17 cellular contexts compared by ENCODE assay signal in the genomic region with DNA sequence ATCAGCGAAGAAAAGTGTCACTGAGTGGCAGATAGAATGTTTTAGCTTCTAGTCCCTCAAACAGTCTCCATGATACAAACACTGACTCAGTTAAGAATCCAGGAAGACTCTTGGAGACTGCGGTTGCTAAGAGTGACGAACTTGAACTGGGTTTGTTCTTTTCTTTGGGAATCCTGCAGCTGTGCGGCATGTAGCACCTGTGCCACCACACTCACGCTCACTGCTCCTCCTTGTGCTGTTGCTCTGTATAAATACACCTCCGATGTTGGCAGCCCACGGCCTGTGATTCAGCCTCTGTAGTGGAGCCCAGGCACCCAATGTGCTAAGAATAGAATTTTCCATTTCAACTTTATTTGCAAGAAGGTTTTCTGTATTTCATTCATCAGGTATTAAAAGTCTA. TPM values are rescaled to one million over a fixed set of nuclear protein-coding genes. Genes with fewer than 3 reads are reported as not detected.
DNase-seq lines count a peak whose midpoint lies in the region; ATAC-seq, FAIRE-seq and TF ChIP-seq lines count a peak whose summit lies in the region.
"Had no signal": no experiment of that assay in that cellular context is flagged by ENCODE, and none has a peak within 500 bp of the region (broad histone marks: within the 10 kb centered on the region; RNA-seq: fewer than 3 reads in every experiment).

No MANE protein-coding gene starts in this region.

- no peaks in the 10 kb centered on the region for H3K79me2 ChIP-seq in K562 (ENCODE audit: control insufficient read depth, insufficient read depth, low read length)

- no peak for FAIRE-seq in K562 (lab: Jason Lieb, UNC)
- FAIRE-seq: D721Med had no signal

- peaks cover 39% of the 10 kb centered on the region for H3K4me1 Mint-ChIP-seq in stimulated activated naive CD8-positive, alpha-beta T cell treated with anti-CD3 and anti-CD28 coated beads, Interleukin-15, amount 100 ng/mL, for 72 hours

- CTCF ChIA-PET in K562 (lab: Yijun Ruan, JAX; ENCODE audit: low intra/inter-chr PET ratio) = no interaction called here

- H3K4me1 ChIP-seq in K562 (replicated peaks in 1 of 2; ENCODE audit: control insufficient read depth in 2 of 2, insufficient read depth in 2 of 2, low read length in 2 of 2) = peaks cover 0 to 4% of the 10 kb centered on the region in 2 experiments; a peak in 4 of 5 replicates

- ATAC-seq in stimulated activated naive CD8-positive, alpha-beta T cell treated with anti-CD3 and anti-CD28 coated beads, Interleukin-15, Interleukin-2, amounts not matched to agents 100 U/mL and 50 U/mL, for 24 hours = peak; percentile 39
- no peak for ATAC-seq in stimulated activated naive CD8-positive, alpha-beta T cell treated with anti-CD3 and anti-CD28 coated beads, Interleukin-15, amount 100 ng/mL, for 72 hours
- no peak for ATAC-seq in K562
- no peak for ATAC-seq in HG03175 (IDR thresholded peaks at IDR 0.05; ENCODE audit: unreplicated experiment)

- no peak overlapping the region for H3K4me3 Mint-ChIP-seq in stimulated activated naive CD8-positive, alpha-beta T cell treated with anti-CD3 and anti-CD28 coated beads, Interleukin-15, amount 100 ng/mL, for 72 hours
- H3K4me3 Mint-ChIP-seq: activated CD4-positive, alpha-beta memory T cell treated with anti-CD3 and anti-CD28 coated beads for 36 hours had no signal

- H4K20me1 ChIP-seq in K562 (replicated peaks; ENCODE audit: control insufficient read depth, insufficient read depth, low read length) = no peaks in the 10 kb centered on the region

- no peak overlapping the region; the same call in 1 of the 2 replicates for H3K4me2 ChIP-seq in K562 (ENCODE audit: insufficient read depth, low read length)

- TF ChIP-seq CTCF in K562 (IDR thresholded peaks at IDR 0.05 in 2 of 3, conservative IDR thresholded peaks at IDR 0.05 in 1 of 3; ENCODE audit: insufficient read depth in 2 of 3, low read depth in 1 of 3, low read length in 3 of 3) = no peak

- POLR2A ChIA-PET in K562 (lab: Yijun Ruan, JAX) = interaction anchor here (0.9 to 1.9 kb wide), 3 partner anchors 13 to 66 kb away, joined by 3 to 5 read pairs (median 3); no protein-coding TSS in a partner anchor

- H3K27me3 Mint-ChIP-seq in stimulated activated naive CD8-positive, alpha-beta T cell treated with anti-CD3 and anti-CD28 coated beads, Interleukin-15, amount 100 ng/mL, for 72 hours = peaks cover 57% of the 10 kb centered on the region

- no peak overlapping the region for H3K27ac Mint-ChIP-seq in stimulated activated naive CD8-positive, alpha-beta T cell treated with anti-CD3 and anti-CD28 coated beads, Interleukin-15, amount 100 ng/mL, for 72 hours
- H3K27ac Mint-ChIP-seq: activated CD4-positive, alpha-beta memory T cell treated with anti-CD3 and anti-CD28 coated beads for 36 hours had no signal

- no peak for TF ChIP-seq RAD21 in K562 (CRISPR knock-in tag; conservative IDR thresholded peaks at IDR 0.05 in 1 of 2, IDR thresholded peaks at IDR 0.05 in 1 of 2)

- no peak for TF ChIP-seq EP300 in K562 (IDR thresholded peaks at IDR 0.05; ENCODE audit: low read length)

- H3K4me3 ChIP-seq in K562 = no peak overlapping the region
- H3K4me3 ChIP-seq: spleen had no signal

- peak overlapping the region; percentile 38; the same call in 1 of the 2 replicates for H2AFZ ChIP-seq in K562 (ENCODE audit: low read depth, low read length)

- no peak for DNase-seq in stimulated activated naive CD8-positive, alpha-beta T cell treated with anti-CD3 and anti-CD28 coated beads, Interleukin-15, Interleukin-2, amounts not matched to agents 100 U/mL and 50 U/mL, for 24 hours
- DNase-seq in stimulated activated naive CD8-positive, alpha-beta T cell treated with anti-CD3 and anti-CD28 coated beads, Interleukin-15, amount 100 ng/mL, for 72 hours = no peak
- DNase-seq in K562 (ENCODE audit: extremely low read depth in 1 of 4, low spot score in 3 of 4) (no peak), medulla oblongata (ENCODE audit: extremely low spot score) (peak; percentile 9), GM19240 (ENCODE audit: insufficient read length, low spot score) (no peak), DMS153 treated with DMSO at 0.1 percent for 48 hours (lab: John Stamatoyannopoulos, UW; ENCODE audit: unreplicated experiment) (no peak), NCI-H1930 (lab: John Stamatoyannopoulos, UW) (no peak)
- DNase-seq: activated CD4-positive, alpha-beta memory T cell treated with anti-CD3 and anti-CD28 coated beads for 36 hours; NCI-H187; SHP77 treated with DMSO at 0.1 percent for 48 hours; spleen; T-helper 9 cell had no signal

- no TSS peak for BruUV-seq in K562 (replicated peaks; lab: Mats Ljungman, UMichigan)

- intact Hi-C loops in K562 (cut with micrococcal nuclease) = no loop called here

- no peaks in the 10 kb centered on the region for H3K9me1 ChIP-seq in K562 (ENCODE audit: control insufficient read depth, insufficient read depth, low read length)

- TF ChIP-seq POLR2A in K562 (conservative IDR thresholded peaks at IDR 0.05) = no peak

- H3K27me3 ChIP-seq in K562 (ENCODE audit: control insufficient read depth in 2 of 2, insufficient read depth in 2 of 2, low read length in 2 of 2) = peaks cover 27 to 43% of the 10 kb centered on the region in 2 experiments

- no peaks in the 10 kb centered on the region for H3K36me3 ChIP-seq in K562 (ENCODE audit: control insufficient read depth, insufficient read depth, low read length)
- H3K36me3 ChIP-seq: spleen had no signal

- in situ Hi-C loops in K562 (cut with MboI) = no loop called here

- H3K9ac ChIP-seq in K562 (ENCODE audit: insufficient read depth in 1 of 2, low read depth in 2 of 2, low read length in 2 of 2) = no peak overlapping the region; a peak in 1 of 4 replicates

- H3K9me3 Mint-ChIP-seq in stimulated activated naive CD8-positive, alpha-beta T cell treated with anti-CD3 and anti-CD28 coated beads, Interleukin-15, amount 100 ng/mL, for 72 hours = peaks cover 5 to 7% of the 10 kb centered on the region in 2 donors
- H3K9me3 Mint-ChIP-seq: activated CD4-positive, alpha-beta memory T cell treated with anti-CD3 and anti-CD28 coated beads for 36 hours had no signal

- 11% methylated on average over 7 of the region's 7 CpGs for WGBS in K562 (ENCODE audit: insufficient coverage, low coverage, missing lambda C conversion rate)

- no peak overlapping the region for H3K27ac ChIP-seq in K562 (ENCODE audit: extremely low read depth, low read depth, low read length)
- H3K27ac ChIP-seq: spleen had no signal

- no peaks in the 10 kb centered on the region for H3K9me3 ChIP-seq in K562 (replicated peaks; ENCODE audit: control insufficient read depth, insufficient read depth, low read depth, low read length)
- H3K9me3 ChIP-seq: spleen had no signal

RNA-seq across cellular contexts. Expression of a gene that starts 5.5 kb away (rescaled TPM):
- total RNA-seq in K562 (2011; cell fraction: chromatin; rRNA removed; ENCODE audit: low replicate concordance) = 82.2 and 84.9 TPM in 2 replicates
- 64.3 and 64.9 TPM in 2 replicates for total RNA-seq in K562 (2011; cell fraction: nucleolus; rRNA removed)
- 89.9 and 148 TPM in 2 replicates for total RNA-seq in K562 (2011; cell fraction: nucleoplasm; rRNA removed)
- 75.4 and 84.7 TPM in 2 replicates for total RNA-seq in K562 (2014; rRNA removed)
- 107 and 113 TPM in 2 replicates for total RNA-seq in K562 (2014; rRNA removed; fragmentation: Illumina TruSeq; extraction: Trizol)
- 99.9 and 100.0 TPM in 2 replicates for total RNA-seq in K562 (2015; rRNA removed; fragmentation: Illumina TruSeq; extraction: Trizol)
- total RNA-seq in K562 (2021) = 94.2 and 108 TPM in 2 replicates
- polyA plus RNA-seq in K562 (2011; rRNA removed) = 162 and 163 TPM in 2 replicates
- 121 and 152 TPM in 2 replicates for polyA plus RNA-seq in K562 (2011; cell fraction: cytosol; rRNA removed)
- 98.0 and 123 TPM in 2 replicates for polyA plus RNA-seq in K562 (2011; cell fraction: nucleus; rRNA removed)
- 94.9 and 105 TPM in 2 replicates for polyA plus RNA-seq in K562 (2012)
- 119 and 131 TPM in 2 replicates for polyA plus RNA-seq in K562 (2014; fragmentation: Illumina TruSeq; extraction: Trizol)
- polyA plus RNA-seq in K562 (2014; fragmentation: Nextera tagmentation; extraction: Ambion mirVana) = 100 to 1,000 TPM; 369 to 444 TPM
- 136 and 154 TPM in 2 replicates for polyA plus RNA-seq in K562 (2014; rRNA removed)
- polyA minus RNA-seq in K562 (2011; rRNA and poly(A)+ RNA removed) = 85.1 and 88.0 TPM in 2 replicates
- 28.3 and 30.2 TPM in 2 replicates for polyA minus RNA-seq in K562 (2011; cell fraction: cytosol; rRNA and poly(A)+ RNA removed)
- polyA minus RNA-seq in K562 (2011; cell fraction: nucleus; rRNA and poly(A)+ RNA removed) = 35.5 and 68.5 TPM in 2 replicates

RNA-seq across cellular contexts. Expression of a gene that starts 38.0 kb away (rescaled TPM):
- total RNA-seq in K562 (2011; cell fraction: chromatin; rRNA removed; ENCODE audit: low replicate concordance) = 1.4 and 2.6 TPM in 2 replicates
- total RNA-seq in K562 (2011; cell fraction: nucleolus; rRNA removed) = 1.0 and 1.3 TPM in 2 replicates
- 1.3 and 1.5 TPM in 2 replicates for total RNA-seq in K562 (2011; cell fraction: nucleoplasm; rRNA removed)
- 0.54 and 0.57 TPM in 2 replicates for total RNA-seq in K562 (2014; rRNA removed)
- 0.22 TPM in 1 of 2 replicates, not detected in the other for total RNA-seq in K562 (2014; rRNA removed; fragmentation: Illumina TruSeq; extraction: Trizol)
- total RNA-seq in K562 (2015; rRNA removed; fragmentation: Illumina TruSeq; extraction: Trizol) = 0.22 and 0.23 TPM in 2 replicates
- 0.31 and 0.64 TPM in 2 replicates for total RNA-seq in K562 (2021)
- polyA plus RNA-seq in K562 (2011; rRNA removed) = 0.08 and 0.39 TPM in 2 replicates
- 0.21 and 0.28 TPM in 2 replicates for polyA plus RNA-seq in K562 (2011; cell fraction: cytosol; rRNA removed)
- polyA plus RNA-seq in K562 (2011; cell fraction: nucleus; rRNA removed) = 1.2 and 1.5 TPM in 2 replicates
- polyA plus RNA-seq in K562 (2012) = 0.44 and 0.78 TPM in 2 replicates
- 0.21 and 0.37 TPM in 2 replicates for polyA plus RNA-seq in K562 (2014; fragmentation: Illumina TruSeq; extraction: Trizol)
- polyA plus RNA-seq in K562 (2014; fragmentation: Nextera tagmentation; extraction: Ambion mirVana) = not detected
- 0.05 and 0.37 TPM in 2 replicates for polyA plus RNA-seq in K562 (2014; rRNA removed)
- polyA minus RNA-seq in K562 (2011; rRNA and poly(A)+ RNA removed) = 0.28 and 0.33 TPM in 2 replicates
- polyA minus RNA-seq in K562 (2011; cell fraction: cytosol; rRNA and poly(A)+ RNA removed) = not detected in 2 replicates
- polyA minus RNA-seq in K562 (2011; cell fraction: nucleus; rRNA and poly(A)+ RNA removed) = not detected in 2 replicates
- total RNA-seq: H4, osteocyte had no signal

RNA-seq across cellular contexts. Expression of a gene that starts 41.9 kb away (rescaled TPM):
- not detected in 2 replicates for total RNA-seq in K562 (2011; cell fraction: chromatin; rRNA removed; ENCODE audit: low replicate concordance)
- 0.17 TPM in 1 of 2 replicates, not detected in the other for total RNA-seq in K562 (2011; cell fraction: nucleolus; rRNA removed)
- total RNA-seq in K562 (2011; cell fraction: nucleoplasm; rRNA removed) = 0.07 TPM in 1 of 2 replicates, not detected in the other
- not detected in 2 replicates for total RNA-seq in K562 (2014; rRNA removed)
- total RNA-seq in K562 (2014; rRNA removed; fragmentation: Illumina TruSeq; extraction: Trizol) = 0.04 TPM in 1 of 2 replicates, not detected in the other
- not detected in 2 replicates for total RNA-seq in K562 (2015; rRNA removed; fragmentation: Illumina TruSeq; extraction: Trizol)
- 0.04 TPM in 2 replicates for total RNA-seq in K562 (2021)
- 0.04 and 0.07 TPM in 2 replicates for polyA plus RNA-seq in K562 (2011; rRNA removed)
- polyA plus RNA-seq in K562 (2011; cell fraction: cytosol; rRNA removed) = 0.06 and 0.09 TPM in 2 replicates
- 0.06 TPM in 2 replicates for polyA plus RNA-seq in K562 (2011; cell fraction: nucleus; rRNA removed)
- polyA plus RNA-seq in K562 (2012) = 0.03 and 0.06 TPM in 2 replicates
- polyA plus RNA-seq in K562 (2014; fragmentation: Illumina TruSeq; extraction: Trizol) = 0.04 TPM in 1 of 2 replicates, not detected in the other
- under 1 TPM in 1 of 2 experiments, not detected in 1; 0.01 TPM for polyA plus RNA-seq in K562 (2014; fragmentation: Nextera tagmentation; extraction: Ambion mirVana)
- polyA plus RNA-seq in K562 (2014; rRNA removed) = not detected in 2 replicates
- polyA minus RNA-seq in K562 (2011; rRNA and poly(A)+ RNA removed) = 0.06 and 0.11 TPM in 2 replicates
- not detected in 2 replicates for polyA minus RNA-seq in K562 (2011; cell fraction: cytosol; rRNA and poly(A)+ RNA removed)
- polyA minus RNA-seq in K562 (2011; cell fraction: nucleus; rRNA and poly(A)+ RNA removed) = 0.11 TPM in 1 of 2 replicates, not detected in the other
- total RNA-seq: osteocyte, subcutaneous adipose tissue had no signal

RNA-seq across cellular contexts. Expression of a gene that starts 55.5 kb away (rescaled TPM):
- total RNA-seq in K562 (2011; cell fraction: chromatin; rRNA removed; ENCODE audit: low replicate concordance) = 0.16 and 0.32 TPM in 2 replicates
- total RNA-seq in K562 (2011; cell fraction: nucleolus; rRNA removed) = 0.53 and 0.67 TPM in 2 replicates
- total RNA-seq in K562 (2011; cell fraction: nucleoplasm; rRNA removed) = 0.29 and 0.31 TPM in 2 replicates
- total RNA-seq in K562 (2014; rRNA removed) (0.18 and 0.20 TPM in 2 replicates), K562 (2014; rRNA removed; fragmentation: Illumina TruSeq; extraction: Trizol) (0.10 and 0.11 TPM in 2 replicates), K562 (2015; rRNA removed; fragmentation: Illumina TruSeq; extraction: Trizol) (0.11 and 0.14 TPM in 2 replicates), K562 (2021) (0.33 and 0.36 TPM in 2 replicates)
- polyA plus RNA-seq in K562 (2011; rRNA removed) (0.14 and 0.15 TPM in 2 replicates), K562 (2014; fragmentation: Illumina TruSeq; extraction: Trizol) (0.14 and 0.18 TPM in 2 replicates), K562 (2014; fragmentation: Nextera tagmentation; extraction: Ambion mirVana) (under 1 TPM; 0.03 to 0.04 TPM), K562 (2014; rRNA removed) (0.09 and 0.22 TPM in 2 replicates)
- polyA plus RNA-seq in K562 (2011; cell fraction: cytosol; rRNA removed) = 0.09 and 0.13 TPM in 2 replicates
- 0.14 and 0.17 TPM in 2 replicates for polyA plus RNA-seq in K562 (2011; cell fraction: nucleus; rRNA removed)
- polyA plus RNA-seq in K562 (2012) = 0.34 and 0.62 TPM in 2 replicates
- polyA minus RNA-seq in K562 (2011; rRNA and poly(A)+ RNA removed) = 0.09 and 0.18 TPM in 2 replicates
- polyA minus RNA-seq in K562 (2011; cell fraction: cytosol; rRNA and poly(A)+ RNA removed) = not detected in 2 replicates
- 0.13 and 0.22 TPM in 2 replicates for polyA minus RNA-seq in K562 (2011; cell fraction: nucleus; rRNA and poly(A)+ RNA removed)
